In the genomic region with DNA sequence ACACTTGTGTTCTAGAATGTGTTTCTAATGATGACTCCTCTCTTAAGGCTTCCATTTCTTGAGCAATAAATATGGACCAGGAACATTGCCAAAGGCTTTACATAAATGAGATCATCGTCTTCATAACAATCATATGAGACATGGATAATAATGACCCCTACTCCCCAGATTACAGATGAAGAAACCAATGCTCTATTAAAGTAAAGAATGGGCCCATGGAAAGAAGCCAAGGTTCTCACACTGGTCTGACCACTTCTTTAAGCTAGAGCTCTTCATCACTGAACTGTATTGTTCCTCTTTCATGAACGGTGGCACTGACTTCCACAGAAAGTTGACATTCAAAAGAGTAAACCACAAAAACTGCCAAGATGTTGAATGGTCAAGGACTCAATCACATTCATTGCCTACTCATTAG, we compare ENCODE assay signal across 10 cellular contexts.
DNase-seq lines count a peak whose midpoint lies in the region; ATAC-seq and TF ChIP-seq lines count a peak whose summit lies in the region.
"Had no signal": no experiment of that assay in that cellular context is flagged by ENCODE, and none has a peak within 500 bp of the region (broad histone marks: within the 10 kb centered on the region; RNA-seq: fewer than 3 reads in every experiment).

No MANE protein-coding gene starts in this region.

- CTCF ChIA-PET in AG04450 (lab: Charles Lee), result interaction anchor here (1.0 kb wide), 1 partner anchor 185 kb away, joined by 5 read pairs; no protein-coding TSS in a partner anchor
- CTCF ChIA-PET in activated CD4-positive, alpha-beta T cell treated with anti-CD3 and anti-CD28 coated beads for 36 hours (lab: Charles Lee), result no interaction called here

- H3K9me3 Mint-ChIP-seq in activated CD4-positive, alpha-beta T cell treated with anti-CD3 and anti-CD28 coated beads for 36 hours (ENCODE audit: low read depth), result no peaks in the 10 kb centered on the region

- H3K27me3 Mint-ChIP-seq in activated CD4-positive, alpha-beta T cell treated with anti-CD3 and anti-CD28 coated beads for 36 hours, result no peaks in the 10 kb centered on the region

- no peak overlapping the region for H3K4me3 Mint-ChIP-seq in activated CD4-positive, alpha-beta T cell treated with anti-CD3 and anti-CD28 coated beads for 36 hours

- H3K4me3 ChIP-seq in AG04450 (ENCODE audit: low read depth, low read length), result no peak overlapping the region
- H3K4me3 ChIP-seq: skin epidermis had no signal

- no peaks in the 10 kb centered on the region for H3K4me1 Mint-ChIP-seq in activated CD4-positive, alpha-beta T cell treated with anti-CD3 and anti-CD28 coated beads for 36 hours

- H3K27ac Mint-ChIP-seq in activated CD4-positive, alpha-beta T cell treated with anti-CD3 and anti-CD28 coated beads for 36 hours, result no peak overlapping the region

- no peaks in the 10 kb centered on the region for H3K27me3 ChIP-seq in AG04450 (ENCODE audit: control insufficient read depth, insufficient read depth, low read length)

- no peak for TF ChIP-seq CTCF in AG04450 (IDR thresholded peaks at IDR 0.05; ENCODE audit: low read depth, low read length)

- POLR2A ChIA-PET in AG04450 (lab: Yijun Ruan, JAX), result interaction anchor here (0.6 kb wide), 1 partner anchor 28 kb away, joined by 3 read pairs; no protein-coding TSS in a partner anchor
- POLR2A ChIA-PET in activated CD4-positive, alpha-beta T cell treated with anti-CD3 and anti-CD28 coated beads for 36 hours (lab: Charles Lee), result no interaction called here

- intact Hi-C loops in activated CD4-positive, alpha-beta T cell treated with anti-CD3 and anti-CD28 coated beads for 36 hours (cut with DNase I, micrococcal nuclease), result loop anchor here in 1 of 2 experiments (10.0 kb wide), 1 partner anchor 350 kb away; no protein-coding TSS in a partner anchor

- peak; percentile 34 for ATAC-seq in GM19351 (IDR thresholded peaks at IDR 0.05; ENCODE audit: unreplicated experiment)
- ATAC-seq in activated CD4-positive, alpha-beta T cell treated with anti-CD3 and anti-CD28 coated beads for 36 hours, result no peak
- no peak for ATAC-seq in HG03095 (IDR thresholded peaks at IDR 0.05; ENCODE audit: unreplicated experiment)

- H3K9me3 ChIP-seq in AG04450 (ENCODE audit: control insufficient read depth, insufficient read depth, low read length), result no peaks in the 10 kb centered on the region

- H3K36me3 Mint-ChIP-seq in activated CD4-positive, alpha-beta T cell treated with anti-CD3 and anti-CD28 coated beads for 36 hours (ENCODE audit: low read depth), result no peaks in the 10 kb centered on the region

- no peak overlapping the region for H3K27ac ChIP-seq in AG04450 (ENCODE audit: low read depth, low read length)

- DNase-seq in AG04450 (ENCODE audit: low read depth, low spot score) (peak; percentile 72), Kasumi-1 (lab: John Stamatoyannopoulos, UW) (peak; percentile 37 to 58), dermis blood vessel endothelial cell (peak; percentile 88), COLO668 (lab: John Stamatoyannopoulos, UW; ENCODE audit: unreplicated experiment) (no peak)
- DNase-seq in effector CD4-positive, alpha-beta T cell, result no peak
- no peak for DNase-seq in activated CD4-positive, alpha-beta T cell treated with anti-CD3 and anti-CD28 coated beads for 36 hours
- DNase-seq: activated CD4-positive, alpha-beta T cell treated with anti-CD3 and anti-CD28 coated beads, Interleukin-2, amount 50 U/mL, for 4 hours had no signal

Comparison
In these comparisons a context has a peak if more than half of its experiments do, and no peak if none do; other contexts are left out.
1. DNase-seq: peak in AG04450 (single experiment), Kasumi-1 (2 of 2) and dermis blood vessel endothelial cell (single experiment); none in effector CD4-positive, alpha-beta T cell (single experiment), COLO668 (single experiment) and activated CD4-positive, alpha-beta T cell treated with anti-CD3 and anti-CD28 coated beads for 36 hours (single experiment).